In genomic region chr3:189839576-189839975, GRCh38 we compare ENCODE assay signal across 15 cellular contexts.
DNase-seq lines count a peak whose midpoint lies in the region; ATAC-seq and TF ChIP-seq lines count a peak whose summit lies in the region.
"Had no signal": no experiment of that assay in that cellular context is flagged by ENCODE, and none has a peak within 500 bp of the region (broad histone marks: within the 10 kb centered on the region; RNA-seq: fewer than 3 reads in every experiment).

No MANE protein-coding gene starts in this region.

- H3K79me2 ChIP-seq in trophoblast cell (ENCODE audit: control insufficient read depth, insufficient read depth, low read length, poor library complexity), result peaks cover 4% of the 10 kb centered on the region

- ATAC-seq in esophagus mucosa, result peak; percentile 62
- ATAC-seq: activated CD4-positive, alpha-beta T cell treated with anti-CD3 and anti-CD28 coated beads for 36 hours; naive thymus-derived CD8-positive, alpha-beta T cell had no signal

- no peaks in the 10 kb centered on the region for H3K36me3 ChIP-seq in trophoblast cell (ENCODE audit: control insufficient read depth in 1 of 2, insufficient read depth in 2 of 2, low read length in 2 of 2)
- no peaks in the 10 kb centered on the region for H3K36me3 ChIP-seq in tibial artery

- H3K27me3 ChIP-seq in trophoblast cell (ENCODE audit: insufficient read depth, low read length), result no peaks in the 10 kb centered on the region
- H3K27me3 ChIP-seq in tibial artery, result no peaks in the 10 kb centered on the region

- H3K9me3 ChIP-seq in trophoblast cell (ENCODE audit: insufficient read depth, low read depth, low read length) (no peaks in the 10 kb centered on the region), tibial artery (no peaks in the 10 kb centered on the region)
- H3K9me3 ChIP-seq: SK-N-SH had no signal

- intact Hi-C loops in tibial artery (cut with DNase I; ENCODE audit: low total_unique reads), result no loop called here

- no peak overlapping the region for H3K27ac ChIP-seq in trophoblast cell (ENCODE audit: low read depth, low read length)
- no peak overlapping the region for H3K27ac ChIP-seq in tibial artery

- no peak overlapping the region for H3K9ac ChIP-seq in trophoblast cell (ENCODE audit: low read length)
- H3K9ac ChIP-seq: SK-N-SH had no signal

- no peak overlapping the region for H4K8ac ChIP-seq in trophoblast cell (ENCODE audit: low read depth, low read length)

- DNase-seq in GM04503 (ENCODE audit: low read depth) (peak; percentile 37), NOMO-1 (lab: John Stamatoyannopoulos, UW; ENCODE audit: unreplicated experiment in 2 of 2) (peak; percentile 70 to 78), trophoblast cell (peak; percentile 14 to 67), tibial artery (no peak), endothelial cell (ENCODE audit: low spot score) (no peak), activated T-cell treated with anti-CD3 and anti-CD28 coated beads for 4 hours (no peak)
- no peak for DNase-seq in activated CD4-positive, alpha-beta T cell treated with anti-CD3 and anti-CD28 coated beads, Interleukin-2, amount 50 U/mL, for 48 hours
- DNase-seq: activated CD4-positive, alpha-beta T cell treated with anti-CD3 and anti-CD28 coated beads for 36 hours; activated gamma-delta T cell; dermis blood vessel endothelial cell; naive thymus-derived CD8-positive, alpha-beta T cell; NCI-H2171 treated with DMSO at 0.1 percent for 48 hours; SK-N-SH had no signal

- H3K9me3 Mint-ChIP-seq in endothelial cell (ENCODE audit: unreplicated experiment), result no peaks in the 10 kb centered on the region
- H3K9me3 Mint-ChIP-seq: naive thymus-derived CD8-positive, alpha-beta T cell; stimulated activated naive CD8-positive, alpha-beta T cell treated with anti-CD3 and anti-CD28 coated beads, Interleukin-15, Interleukin-2, amounts not matched to agents 100 ng/mL and 50 ng/mL, for 24 hours had no signal

- peaks cover 15% of the 10 kb centered on the region for H3K4me1 Mint-ChIP-seq in endothelial cell (ENCODE audit: unreplicated experiment)

- H3K18ac ChIP-seq in trophoblast cell (ENCODE audit: low read length), result no peak overlapping the region

- TF ChIP-seq CTCF in tibial artery (IDR thresholded peaks at IDR 0.05) (no peak), endothelial cell (IDR thresholded peaks at IDR 0.05; ENCODE audit: unreplicated experiment) (no peak)

- H4K91ac ChIP-seq in trophoblast cell (ENCODE audit: low read depth, low read length), result no peak overlapping the region

- H3K27ac Mint-ChIP-seq in endothelial cell (ENCODE audit: unreplicated experiment), result no peak overlapping the region
- H3K27ac Mint-ChIP-seq: activated CD4-positive, alpha-beta T cell treated with anti-CD3 and anti-CD28 coated beads for 36 hours; naive thymus-derived CD8-positive, alpha-beta T cell; stimulated activated naive CD8-positive, alpha-beta T cell treated with anti-CD3 and anti-CD28 coated beads, Interleukin-15, Interleukin-2, amounts not matched to agents 100 ng/mL and 50 ng/mL, for 24 hours had no signal

- H2BK120ac ChIP-seq in trophoblast cell (ENCODE audit: insufficient read depth, low read length, poor library complexity), result no peak overlapping the region

- H3K4me3 ChIP-seq in trophoblast cell (ENCODE audit: low read depth, low read length), result no peak overlapping the region
- H3K4me3 ChIP-seq in tibial artery, result no peak overlapping the region

- WGBS in trophoblast cell (ENCODE audit: extremely low coverage, insufficient coverage, insufficient read length), result no CpG with 5 or more reads among the region's 2 CpGs

- H3K79me1 ChIP-seq in trophoblast cell (ENCODE audit: low read length), result peaks cover 31% of the 10 kb centered on the region

- no peak overlapping the region for H4K12ac ChIP-seq in trophoblast cell (ENCODE audit: low read depth, low read length)

- no peak overlapping the region for H3K23ac ChIP-seq in trophoblast cell (ENCODE audit: low read length)

- no peak overlapping the region for H3K4me2 ChIP-seq in trophoblast cell (ENCODE audit: low read length)
- H3K4me2 ChIP-seq: SK-N-SH had no signal

- no peak overlapping the region for H3K4me3 Mint-ChIP-seq in endothelial cell (ENCODE audit: unreplicated experiment)
- H3K4me3 Mint-ChIP-seq: activated CD4-positive, alpha-beta T cell treated with anti-CD3 and anti-CD28 coated beads for 36 hours; naive thymus-derived CD8-positive, alpha-beta T cell; stimulated activated naive CD8-positive, alpha-beta T cell treated with anti-CD3 and anti-CD28 coated beads, Interleukin-15, Interleukin-2, amounts not matched to agents 100 ng/mL and 50 ng/mL, for 24 hours had no signal

- no peaks in the 10 kb centered on the region for H3K27me3 Mint-ChIP-seq in endothelial cell (ENCODE audit: unreplicated experiment)

- peak overlapping the region; percentile 2 for H2BK12ac ChIP-seq in trophoblast cell (ENCODE audit: low read length)

- no peak overlapping the region for H3K14ac ChIP-seq in trophoblast cell (ENCODE audit: low read length)

- H2AK5ac ChIP-seq in trophoblast cell (ENCODE audit: low read length), result no peak overlapping the region

- H2AFZ ChIP-seq in trophoblast cell (ENCODE audit: insufficient read depth, low read length, poor library complexity), result no peak overlapping the region

- H3K4me1 ChIP-seq in trophoblast cell (ENCODE audit: control insufficient read depth in 1 of 2, insufficient read depth in 2 of 2, low read length in 2 of 2) (peaks cover 15 to 17% of the 10 kb centered on the region in 2 experiments), tibial artery (no peaks in the 10 kb centered on the region)

- H3K4ac ChIP-seq in trophoblast cell (ENCODE audit: low read depth, low read length), result no peak overlapping the region

- no peaks in the 10 kb centered on the region for H3K36me3 Mint-ChIP-seq in endothelial cell (ENCODE audit: low read depth, unreplicated experiment)
- H3K36me3 Mint-ChIP-seq: naive thymus-derived CD8-positive, alpha-beta T cell had no signal

- H2BK5ac ChIP-seq in trophoblast cell (ENCODE audit: low read depth, low read length, poor library complexity), result no peak overlapping the region

Comparison
In these comparisons a context has a peak if more than half of its experiments do, and no peak if none do; other contexts are left out.
1. DNase-seq: peak in GM04503 (single experiment), NOMO-1 (2 of 2) and trophoblast cell (2 of 2); none in tibial artery (0 of 2), activated CD4-positive, alpha-beta T cell treated with anti-CD3 and anti-CD28 coated beads, Interleukin-2, amount 50 U/mL, for 48 hours (0 of 2), endothelial cell (single experiment) and activated T-cell treated with anti-CD3 and anti-CD28 coated beads for 4 hours (single experiment).